In genomic region chr1:162187676-162188075, GRCh38 we compare ENCODE assay signal across 1 cellular context.
TF ChIP-seq lines count a peak whose summit lies in the region.

No MANE protein-coding gene starts in this region.

TF ChIP-seq in endothelial cell of umbilical vein, 7 proteins besides CTCF, POLR2A, EP300 and RAD21 (continued from another document):
- TF ChIP-seq JUN (IDR thresholded peaks at IDR 0.05; ENCODE audit: borderline replicate concordance, insufficient read depth, insufficient read length, low read depth), result no peak
